Comparison of ENCODE assay signal across 9 cellular contexts in the genomic region with DNA sequence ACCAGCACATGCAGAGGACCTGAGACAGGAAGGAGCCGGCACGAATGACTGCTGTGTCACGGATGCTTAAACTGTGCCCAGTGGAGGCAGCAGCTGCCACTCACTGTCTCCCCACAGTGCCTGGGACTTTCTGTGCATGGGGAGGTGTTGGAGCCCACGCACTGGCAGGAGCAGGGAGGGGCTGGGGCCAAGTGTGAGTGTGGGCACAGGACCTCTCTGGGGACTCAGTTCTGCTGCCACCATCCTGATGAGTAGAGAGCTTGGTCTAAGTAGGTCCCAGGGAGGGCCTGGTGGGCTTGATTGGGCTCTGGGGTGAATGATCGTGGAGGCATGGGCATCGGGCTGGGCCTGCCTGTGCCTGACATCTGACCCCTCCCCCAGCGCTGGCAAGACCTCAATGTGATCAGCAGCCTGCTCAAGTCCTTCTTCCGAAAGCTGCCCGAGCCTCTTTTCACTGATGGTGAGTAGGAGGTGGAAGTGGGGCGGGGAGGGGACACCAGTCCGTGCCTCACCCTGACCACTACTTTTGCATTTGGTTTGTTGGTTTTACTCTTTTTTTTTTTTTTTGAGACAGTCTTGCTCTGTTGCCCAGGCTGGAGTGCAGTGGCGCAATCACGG. TPM values are rescaled to one million over a fixed set of nuclear protein-coding genes. Genes with fewer than 3 reads are reported as not detected.
A peak's percentile ranks its signal among the peaks of the same experiment; 100 is the strongest.
DNase-seq lines count a peak whose midpoint lies in the region; ATAC-seq and TF ChIP-seq lines count a peak whose summit lies in the region.
"Not testable (repeated sequence)": the region's sequence is repeated elsewhere in the genome, so short reads cannot be mapped to it uniquely, and the experiment has no call there.
"Had no signal": no experiment of that assay in that cellular context is flagged by ENCODE, and none has a peak within 500 bp of the region (broad histone marks: within the 10 kb centered on the region; RNA-seq: fewer than 3 reads in every experiment).

No MANE protein-coding gene starts in this region.

- not testable (repeated sequence) for H3K27ac ChIP-seq in CD8-positive, alpha-beta memory T cell (ENCODE audit: low read depth, low read length)

- not testable (repeated sequence) for TF ChIP-seq CTCF in chondrocyte (IDR thresholded peaks at IDR 0.05)

- peak in 2 of 5 donors; percentile 8 to 16 for DNase-seq in CD8-positive, alpha-beta memory T cell
- DNase-seq in activated CD4-positive, alpha-beta T cell treated with anti-CD3 and anti-CD28 coated beads, Interleukin-2, amount 50 U/mL, for 48 hours, result peak; percentile 52 to 65
- not testable (repeated sequence) for DNase-seq in chondrocyte (ENCODE audit: low spot score)
- DNase-seq in memory B cell (ENCODE audit: low spot score in 2 of 2), result peak; percentile 47 to 52
- peak in 2 of 3 donors; percentile 12 to 16 for DNase-seq in stimulated activated CD4-positive, alpha-beta T cell treated with anti-CD3 and anti-CD28 coated beads, TNF-alpha, amount 100 ng/mL, for 48 hours (ENCODE audit: low read depth in 3 of 3)

- H3K9me3 Mint-ChIP-seq in CD8-positive, alpha-beta memory T cell; chondrocyte (ENCODE audit: low read depth); memory B cell: not testable (repeated sequence)

- CTCF ChIA-PET in CD8-positive, alpha-beta memory T cell (lab: Charles Lee), result interaction anchor here (1.5 kb wide), 1 partner anchor 42 kb away, joined by 4 read pairs; no protein-coding TSS in a partner anchor

- peak overlapping the region in 3 of 8 donors; percentile 69 to 84 (median 81) for H3K27ac Mint-ChIP-seq in CD8-positive, alpha-beta memory T cell
- H3K27ac Mint-ChIP-seq in chondrocyte (ENCODE audit: unreplicated experiment), result peak overlapping the region; percentile 66
- not testable (repeated sequence) for H3K27ac Mint-ChIP-seq in memory B cell

- H3K4me3 ChIP-seq in CD8-positive, alpha-beta memory T cell (ENCODE audit: low read length), result not testable (repeated sequence)

- not testable (repeated sequence) for H3K27me3 ChIP-seq in CD8-positive, alpha-beta memory T cell (ENCODE audit: insufficient read depth, low read length, poor library complexity, severe bottlenecking)

- not testable (repeated sequence) for H3K9me3 ChIP-seq in CD8-positive, alpha-beta memory T cell (ENCODE audit: low read length)

- H3K4me1 Mint-ChIP-seq in CD8-positive, alpha-beta memory T cell, result peaks cover 10 to 14% (median 12%) of the 10 kb centered on the region in 3 donors
- peaks cover 42% of the 10 kb centered on the region for H3K4me1 Mint-ChIP-seq in chondrocyte (ENCODE audit: low read depth)
- not testable (repeated sequence) for H3K4me1 Mint-ChIP-seq in memory B cell

- H3K4me1 ChIP-seq in CD8-positive, alpha-beta memory T cell (ENCODE audit: insufficient read depth, low read length), result not testable (repeated sequence)

- H3K27me3 Mint-ChIP-seq in CD8-positive, alpha-beta memory T cell, result peaks cover 5 to 21% of the 10 kb centered on the region in 2 donors
- H3K27me3 Mint-ChIP-seq in chondrocyte (ENCODE audit: low read depth); memory B cell: not testable (repeated sequence)

- not testable (repeated sequence) for H3K36me3 ChIP-seq in CD8-positive, alpha-beta memory T cell (ENCODE audit: insufficient read depth, low read length)

- H3K36me3 Mint-ChIP-seq in CD8-positive, alpha-beta memory T cell; memory B cell: not testable (repeated sequence)
- H3K36me3 Mint-ChIP-seq in chondrocyte (ENCODE audit: low read depth), result peaks cover 30% of the 10 kb centered on the region

- ATAC-seq in GM18868 (IDR thresholded peaks at IDR 0.05; ENCODE audit: unreplicated experiment), result peak; percentile 50
- peak; percentile 47 for ATAC-seq in GM21825 (IDR thresholded peaks at IDR 0.05; ENCODE audit: unreplicated experiment)
- peak; percentile 62 for ATAC-seq in HG03469 (IDR thresholded peaks at IDR 0.05; ENCODE audit: unreplicated experiment)
- ATAC-seq in memory B cell (ENCODE audit: low read depth), result peak; percentile 88

- POLR2A ChIA-PET in CD8-positive, alpha-beta memory T cell (lab: Charles Lee), result not testable (repeated sequence)

- peak overlapping the region in 5 of 7 donors; percentile 10 to 74 (median 59) for H3K4me3 Mint-ChIP-seq in CD8-positive, alpha-beta memory T cell
- H3K4me3 Mint-ChIP-seq in chondrocyte (ENCODE audit: unreplicated experiment), result not testable (repeated sequence)
- peak overlapping the region; percentile 55 for H3K4me3 Mint-ChIP-seq in memory B cell

RNA-seq across cellular contexts. Expression of gene ARHGAP23, which starts 57.5 kb away (rescaled TPM):
- total RNA-seq in CD8-positive, alpha-beta memory T cell, result 1 to 10 TPM in 1 of 2 experiments, under 1 TPM in 1; 0.48 to 1.0 TPM
- polyA plus RNA-seq in CD8-positive, alpha-beta memory T cell, result not detected
- 109 to 165 TPM (median 157 TPM) in 3 replicates for total RNA-seq in chondrocyte
- total RNA-seq: naive thymus-derived CD8-positive, alpha-beta T cell had no signal

Comparison
In these comparisons a context has a peak if more than half of its experiments do, and no peak if none do; other contexts are left out.
1. RNA of gene ARHGAP23, which starts 57.5 kb away (total RNA-seq): 109 to 165 TPM in chondrocyte; 0.48 to 1.0 TPM in CD8-positive, alpha-beta memory T cell; every median in the first group is over 10 times any median in the second.
2. Peak in every context shown above with its lines, with median percentiles within 50 percentile points of each other: ATAC-seq.